39 cellular contexts compared by ENCODE assay signal in genomic region chr19:31180907-31181306, GRCh38.
"Had no signal": no experiment of that assay in that cellular context is flagged by ENCODE, and none has a peak within 500 bp of the region (broad histone marks: within the 10 kb centered on the region; RNA-seq: fewer than 3 reads in every experiment).

No MANE protein-coding gene starts in this region.

- H3K36me3 Mint-ChIP-seq: activated naive CD4-positive, alpha-beta T cell treated with anti-CD3 and anti-CD28 coated beads, Interleukin-2, amount 10 ng/mL, durations not matched to agents 7 days and 5 days; activated naive CD4-positive, alpha-beta T cell treated with anti-CD3 and anti-CD28 coated beads, Interleukin-2, amount 50 U/mL, for 24 hours; activated naive CD4-positive, alpha-beta T cell treated with anti-CD3 and anti-CD28 coated beads, Interleukin-2, amount 50 U/mL, for 72 hours; activated naive CD8-positive, alpha-beta T cell; activated naive CD8-positive, alpha-beta T cell treated with anti-CD3 and anti-CD28 coated beads for 36 hours; activated naive CD8-positive, alpha-beta T cell treated with anti-CD3 and anti-CD28 coated beads, Interleukin-2, amount 10 ng/mL, durations not matched to agents 7 days and 5 days; brain had no signal

- H3K27ac ChIP-seq: adrenal gland, ascending aorta, body of pancreas, brain microvascular endothelial cell, breast epithelium, cardiac muscle cell had no signal

- H3K4me1 Mint-ChIP-seq: activated naive CD4-positive, alpha-beta T cell treated with anti-CD3 and anti-CD28 coated beads, Interleukin-2, amount 10 ng/mL, durations not matched to agents 7 days and 5 days; activated naive CD4-positive, alpha-beta T cell treated with anti-CD3 and anti-CD28 coated beads, Interleukin-2, amount 50 U/mL, for 24 hours; activated naive CD8-positive, alpha-beta T cell treated with anti-CD3 and anti-CD28 coated beads for 36 hours; activated naive CD8-positive, alpha-beta T cell treated with anti-CD3 and anti-CD28 coated beads, Interleukin-2, amount 10 ng/mL, durations not matched to agents 7 days and 5 days; activated naive CD8-positive, alpha-beta T cell treated with anti-CD3 and anti-CD28 coated beads, Interleukin-2, amount 50 U/mL, for 24 hours; activated T-helper 17 cell treated with anti-CD3 and anti-CD28 coated beads, Interleukin-2, amount 50 U/mL, for 72 hours; brain; central memory CD8-positive, alpha-beta T cell had no signal

- H3K36me3 ChIP-seq: adrenal gland, ascending aorta, brain microvascular endothelial cell, breast epithelium, cardiac muscle cell had no signal

- DNase-seq: activated effector memory CD4-positive, alpha-beta T cell treated with anti-CD3 and anti-CD28 coated beads, Interleukin-2, amount 50 U/mL, for 16 hours; activated effector memory CD4-positive, alpha-beta T cell treated with Interleukin-2 at 50 U/mL for 16 hours; activated gamma-delta T cell; activated gamma-delta T cell treated with Interleukin-2 at 50 U/mL for 16 hours; activated naive CD4-positive, alpha-beta T cell; activated naive CD4-positive, alpha-beta T cell treated with anti-CD3 and anti-CD28 coated beads for 36 hours; activated naive CD4-positive, alpha-beta T cell treated with anti-CD3 and anti-CD28 coated beads, Interleukin-2, amount 10 ng/mL, durations not matched to agents 7 days and 5 days; activated naive CD4-positive, alpha-beta T cell treated with anti-CD3 and anti-CD28 coated beads, Interleukin-2, amount 50 U/mL, for 16 hours; activated naive CD4-positive, alpha-beta T cell treated with Interleukin-2 at 50 U/mL for 16 hours; activated naive CD8-positive, alpha-beta T cell treated with anti-CD3 and anti-CD28 coated beads for 36 hours; activated naive CD8-positive, alpha-beta T cell treated with anti-CD3 and anti-CD28 coated beads, Interleukin-2, amount 10 ng/mL, durations not matched to agents 7 days and 5 days; activated naive CD8-positive, alpha-beta T cell treated with anti-CD3 and anti-CD28 coated beads, Interleukin-2, amount 50 U/mL, for 24 hours; activated T-cell treated with anti-CD3 and anti-CD28 coated beads, Interleukin-2, amount 50 U/mL, for 1 hour; activated T-cell treated with anti-CD3 and anti-CD28 coated beads, Interleukin-2, amount 50 U/mL, for 24 hours; activated T-cell treated with anti-CD3 and anti-CD28 coated beads, Interleukin-2, amount 50 U/mL, for 4 hours; activated T-cell treated with anti-CD3 and anti-CD28 coated beads, Interleukin-2, amount 50 U/mL, for 48 hours; activated T-cell treated with anti-CD3 and anti-CD28 coated beads, Interleukin-2, amount 50 U/mL, for 72 hours; adrenal gland; amniotic stem cell; amygdala; anterior cingulate cortex; aorta; body of pancreas; brain microvascular endothelial cell; caudate nucleus; central memory CD4-positive, alpha-beta T cell; cerebellar nuclear complex had no signal

- H3K27me3 ChIP-seq: adrenal gland, ascending aorta, body of pancreas, brain microvascular endothelial cell, breast epithelium had no signal

- H3K9me3 ChIP-seq: adrenal gland, ascending aorta, body of pancreas, breast epithelium had no signal

- ATAC-seq: activated naive CD4-positive, alpha-beta T cell treated with anti-CD3 and anti-CD28 coated beads, Interleukin-2, amount 50 U/mL, for 72 hours; activated naive CD8-positive, alpha-beta T cell treated with anti-CD3 and anti-CD28 coated beads, Interleukin-2, amount 50 U/mL, for 24 hours; activated T-cell treated with anti-CD3 and anti-CD28 coated beads, Interleukin-2, amount 50 U/mL, for 4 hours; activated T-cell treated with anti-CD3 and anti-CD28 coated beads, Interleukin-2, amount 50 U/mL, for 72 hours; activated T-helper 17 cell treated with anti-CD3 and anti-CD28 coated beads, Interleukin-2, amount 50 U/mL, for 72 hours; body of pancreas had no signal

- H3K27ac Mint-ChIP-seq: activated naive CD4-positive, alpha-beta T cell treated with anti-CD3 and anti-CD28 coated beads for 36 hours; activated naive CD4-positive, alpha-beta T cell treated with anti-CD3 and anti-CD28 coated beads, Interleukin-2, amount 10 ng/mL, durations not matched to agents 7 days and 5 days; activated naive CD4-positive, alpha-beta T cell treated with anti-CD3 and anti-CD28 coated beads, Interleukin-2, amount 50 U/mL, for 24 hours; activated naive CD8-positive, alpha-beta T cell; activated naive CD8-positive, alpha-beta T cell treated with anti-CD3 and anti-CD28 coated beads for 36 hours; activated naive CD8-positive, alpha-beta T cell treated with anti-CD3 and anti-CD28 coated beads, Interleukin-2, amount 10 ng/mL, durations not matched to agents 7 days and 5 days; activated naive CD8-positive, alpha-beta T cell treated with anti-CD3 and anti-CD28 coated beads, Interleukin-2, amount 50 U/mL, for 24 hours; activated T-cell treated with anti-CD3 and anti-CD28 coated beads, Interleukin-2, amount 50 U/mL, for 24 hours; activated T-cell treated with anti-CD3 and anti-CD28 coated beads, Interleukin-2, amount 50 U/mL, for 72 hours; activated T-helper 1 cell treated with anti-CD3 and anti-CD28 coated beads, Interleukin-12 subunit alpha, Interleukin-12 subunit beta, Interleukin-2, Interleukin-4 antibody, amounts not matched to agents 30 ng/mL and 10 ng/mL and 1 ng/mL, durations not matched to agents 14 hours and 24 hours and 36 hours; activated T-helper 17 cell treated with anti-CD3 and anti-CD28 coated beads, Interleukin-2, amount 50 U/mL, for 72 hours; activated T-helper 2 cell treated with anti-CD3 and anti-CD28 coated beads, Interferon-gamma antibody, Interleukin-2, Interleukin-4, amounts not matched to agents 10 μg/mL and 5 μg/mL and 100 μg/mL, durations not matched to agents 14 hours and 24 hours and 36 hours; brain had no signal

- H3K4me3 Mint-ChIP-seq: activated naive CD4-positive, alpha-beta T cell treated with anti-CD3 and anti-CD28 coated beads for 36 hours; activated naive CD4-positive, alpha-beta T cell treated with anti-CD3 and anti-CD28 coated beads, Interleukin-2, amount 10 ng/mL, durations not matched to agents 7 days and 5 days; activated naive CD4-positive, alpha-beta T cell treated with anti-CD3 and anti-CD28 coated beads, Interleukin-2, amount 50 U/mL, for 24 hours; activated naive CD8-positive, alpha-beta T cell; activated naive CD8-positive, alpha-beta T cell treated with anti-CD3 and anti-CD28 coated beads for 36 hours; activated naive CD8-positive, alpha-beta T cell treated with anti-CD3 and anti-CD28 coated beads, Interleukin-2, amount 10 ng/mL, durations not matched to agents 7 days and 5 days; activated naive CD8-positive, alpha-beta T cell treated with anti-CD3 and anti-CD28 coated beads, Interleukin-2, amount 50 U/mL, for 24 hours; activated T-cell treated with anti-CD3 and anti-CD28 coated beads, Interleukin-2, amount 50 U/mL, for 24 hours; activated T-cell treated with anti-CD3 and anti-CD28 coated beads, Interleukin-2, amount 50 U/mL, for 4 hours; activated T-cell treated with anti-CD3 and anti-CD28 coated beads, Interleukin-2, amount 50 U/mL, for 72 hours; activated T-helper 1 cell treated with anti-CD3 and anti-CD28 coated beads, Interleukin-12 subunit alpha, Interleukin-12 subunit beta, Interleukin-2, Interleukin-4 antibody, amounts not matched to agents 30 ng/mL and 10 ng/mL and 1 ng/mL, durations not matched to agents 14 hours and 24 hours and 36 hours; activated T-helper 17 cell treated with anti-CD3 and anti-CD28 coated beads, Interleukin-2, amount 50 U/mL, for 72 hours; brain; central memory CD8-positive, alpha-beta T cell had no signal

- H3K9me3 Mint-ChIP-seq: activated naive CD4-positive, alpha-beta T cell treated with anti-CD3 and anti-CD28 coated beads for 36 hours; activated naive CD4-positive, alpha-beta T cell treated with anti-CD3 and anti-CD28 coated beads, Interleukin-2, amount 10 ng/mL, durations not matched to agents 7 days and 5 days; activated naive CD4-positive, alpha-beta T cell treated with anti-CD3 and anti-CD28 coated beads, Interleukin-2, amount 50 U/mL, for 24 hours; activated naive CD8-positive, alpha-beta T cell treated with anti-CD3 and anti-CD28 coated beads for 36 hours; activated T-cell treated with anti-CD3 and anti-CD28 coated beads, Interleukin-2, amount 50 U/mL, for 24 hours; activated T-cell treated with anti-CD3 and anti-CD28 coated beads, Interleukin-2, amount 50 U/mL, for 4 hours; activated T-helper 2 cell treated with anti-CD3 and anti-CD28 coated beads, Interferon-gamma antibody, Interleukin-2, Interleukin-4, amounts not matched to agents 10 μg/mL and 5 μg/mL and 100 μg/mL, durations not matched to agents 14 hours and 24 hours and 36 hours; brain had no signal

- H3K4me1 ChIP-seq: adrenal gland, ascending aorta, body of pancreas, breast epithelium had no signal

- FAIRE-seq: astrocyte had no signal

- H3K4me3 ChIP-seq: adrenal gland, ascending aorta, body of pancreas, breast epithelium, cardiac muscle cell had no signal
